In genomic region chr17:45225964-45226530, GRCh38 we compare ENCODE assay signal across 1 cellular context.
TF ChIP-seq lines count a peak whose summit lies in the region.

No MANE protein-coding gene starts in this region.

TF ChIP-seq in K562, 482 proteins besides CTCF, POLR2A, EP300 and RAD21 (continued from another document and continues in another):
- no peak for TF ChIP-seq ZNF518B (CRISPR knock-in tag; IDR thresholded peaks at IDR 0.05)
- peak; percentile 43; the same call in 1 of the 2 replicates for TF ChIP-seq BACH1 (tag; IDR thresholded peaks at IDR 0.05)
- no peak for TF ChIP-seq MECOM (CRISPR knock-in tag; IDR thresholded peaks at IDR 0.05)
- TF ChIP-seq ZEB2 (IDR thresholded peaks at IDR 0.05) = no peak; the same call in 1 of the 2 replicates
- TF ChIP-seq TEAD4 (IDR thresholded peaks at IDR 0.05; ENCODE audit: low read length) = no peak
- TF ChIP-seq TEAD4 (CRISPR knock-in tag; IDR thresholded peaks at IDR 0.05; ENCODE audit: borderline replicate concordance) = no peak
- TF ChIP-seq RBM22 (IDR thresholded peaks at IDR 0.05; ENCODE audit: low read depth, low read length, poor library complexity, severe bottlenecking) = no peak
- TF ChIP-seq MYBL2 (IDR thresholded peaks at IDR 0.05; ENCODE audit: low read depth) = no peak
- no peak for TF ChIP-seq MYBL2 (CRISPR knock-in tag; IDR thresholded peaks at IDR 0.05; ENCODE audit: borderline replicate concordance)
- no peak for TF ChIP-seq RBM15 (IDR thresholded peaks at IDR 0.05; ENCODE audit: insufficient read depth, low read length)
- TF ChIP-seq RBM25 (IDR thresholded peaks at IDR 0.05; ENCODE audit: low read depth, low read length, severe bottlenecking) = no peak
- no peak; the same call in 1 of the 2 replicates for TF ChIP-seq ZBTB9 (CRISPR knock-in tag; IDR thresholded peaks at IDR 0.05)
- no peak for TF ChIP-seq SMARCB1 (IDR thresholded peaks at IDR 0.05; ENCODE audit: insufficient read length, low read depth)
- TF ChIP-seq ZC3H4 (CRISPR knock-in tag; IDR thresholded peaks at IDR 0.05; ENCODE audit: borderline replicate concordance) = no peak
- TF ChIP-seq ZNF408 (CRISPR knock-in tag; IDR thresholded peaks at IDR 0.05; ENCODE audit: low read depth) = no peak
- TF ChIP-seq HOXB6 (CRISPR knock-in tag; IDR thresholded peaks at IDR 0.05; ENCODE audit: borderline replicate concordance) = no peak
- TF ChIP-seq ZBTB49 (CRISPR knock-in tag; IDR thresholded peaks at IDR 0.05; ENCODE audit: borderline replicate concordance) = 0 out of 2 replicates have a peak, but pooled peaks have one; percentile 35
- no peak for TF ChIP-seq ZNF165 (CRISPR knock-in tag; IDR thresholded peaks at IDR 0.05; ENCODE audit: borderline replicate concordance)
- TF ChIP-seq PTRF (tag; IDR thresholded peaks at IDR 0.05) = no peak
- no peak for TF ChIP-seq ZBTB12 (CRISPR knock-in tag; IDR thresholded peaks at IDR 0.05)
- peak in 1 of 2 experiments; percentile 74; a peak in 1 of 4 replicates for TF ChIP-seq ETV6 (IDR thresholded peaks at IDR 0.05; ENCODE audit: borderline replicate concordance in 1 of 2, low read depth in 2 of 2, low read length in 1 of 2)
- TF ChIP-seq ETV6 (CRISPR knock-in tag; IDR thresholded peaks at IDR 0.05; ENCODE audit: borderline replicate concordance) = no peak
- TF ChIP-seq NR2F6 (CRISPR knock-in tag; IDR thresholded peaks at IDR 0.05) = no peak
- TF ChIP-seq ZNF449 (CRISPR knock-in tag; IDR thresholded peaks at IDR 0.05) = no peak
- no peak; the same call in none of the 2 replicates for TF ChIP-seq NCOR1 (IDR thresholded peaks at IDR 0.05)
- TF ChIP-seq KAT7 (CRISPR knock-in tag; IDR thresholded peaks at IDR 0.05; ENCODE audit: borderline replicate concordance) = 0 out of 2 replicates have a peak, but pooled peaks have one; percentile 59
- TF ChIP-seq MAZ (CRISPR knock-in tag; conservative IDR thresholded peaks at IDR 0.05 in 1 of 2, IDR thresholded peaks at IDR 0.05 in 1 of 2) = peak; percentile 89 to 95
- TF ChIP-seq MLX (CRISPR knock-in tag; conservative IDR thresholded peaks at IDR 0.05) = no peak
- TF ChIP-seq GATAD2B (IDR thresholded peaks at IDR 0.05; ENCODE audit: borderline replicate concordance) = peak; percentile 31; the same call in 1 of the 2 replicates
- TF ChIP-seq NBN (IDR thresholded peaks at IDR 0.05; ENCODE audit: low read depth) = peak; percentile 74
- TF ChIP-seq GTF3C2 (IDR thresholded peaks at IDR 0.05; ENCODE audit: borderline replicate concordance, extremely low read depth, insufficient read length) = no peak
- TF ChIP-seq ZFP36 (IDR thresholded peaks at IDR 0.05; ENCODE audit: low read depth, low read length, partially characterized antibody) = no peak
- TF ChIP-seq REST (CRISPR knock-in tag; IDR thresholded peaks at IDR 0.05; ENCODE audit: low read depth) = 0 out of 2 replicates have a peak, but pooled peaks have one; percentile 38
- TF ChIP-seq KLF16 (IDR thresholded peaks at IDR 0.05) = 0 out of 2 replicates have a peak, but pooled peaks have one; percentile 29
- peak; percentile 25 to 32; a peak in 1 of 4 replicates for TF ChIP-seq FOXK2 (conservative IDR thresholded peaks at IDR 0.05 in 1 of 2, IDR thresholded peaks at IDR 0.05 in 1 of 2; ENCODE audit: low read depth in 2 of 2)
- TF ChIP-seq SNAPC5 (CRISPR knock-in tag; IDR thresholded peaks at IDR 0.05) = no peak
- TF ChIP-seq CEBPG (CRISPR knock-in tag; IDR thresholded peaks at IDR 0.05) = no peak
- no peak for TF ChIP-seq CEBPG (tag; conservative IDR thresholded peaks at IDR 0.05 in 1 of 2, IDR thresholded peaks at IDR 0.05 in 1 of 2)
- TF ChIP-seq ZNF77 (CRISPR knock-in tag; IDR thresholded peaks at IDR 0.05) = no peak
- TF ChIP-seq NKRF (IDR thresholded peaks at IDR 0.05; ENCODE audit: borderline replicate concordance) = peak; percentile 37; the same call in 1 of the 2 replicates
- TF ChIP-seq MAX (CRISPR knock-in tag; IDR thresholded peaks at IDR 0.05) = peak; percentile 93
